Comparison of ENCODE assay signal across 8 cellular contexts in the genomic region with DNA sequence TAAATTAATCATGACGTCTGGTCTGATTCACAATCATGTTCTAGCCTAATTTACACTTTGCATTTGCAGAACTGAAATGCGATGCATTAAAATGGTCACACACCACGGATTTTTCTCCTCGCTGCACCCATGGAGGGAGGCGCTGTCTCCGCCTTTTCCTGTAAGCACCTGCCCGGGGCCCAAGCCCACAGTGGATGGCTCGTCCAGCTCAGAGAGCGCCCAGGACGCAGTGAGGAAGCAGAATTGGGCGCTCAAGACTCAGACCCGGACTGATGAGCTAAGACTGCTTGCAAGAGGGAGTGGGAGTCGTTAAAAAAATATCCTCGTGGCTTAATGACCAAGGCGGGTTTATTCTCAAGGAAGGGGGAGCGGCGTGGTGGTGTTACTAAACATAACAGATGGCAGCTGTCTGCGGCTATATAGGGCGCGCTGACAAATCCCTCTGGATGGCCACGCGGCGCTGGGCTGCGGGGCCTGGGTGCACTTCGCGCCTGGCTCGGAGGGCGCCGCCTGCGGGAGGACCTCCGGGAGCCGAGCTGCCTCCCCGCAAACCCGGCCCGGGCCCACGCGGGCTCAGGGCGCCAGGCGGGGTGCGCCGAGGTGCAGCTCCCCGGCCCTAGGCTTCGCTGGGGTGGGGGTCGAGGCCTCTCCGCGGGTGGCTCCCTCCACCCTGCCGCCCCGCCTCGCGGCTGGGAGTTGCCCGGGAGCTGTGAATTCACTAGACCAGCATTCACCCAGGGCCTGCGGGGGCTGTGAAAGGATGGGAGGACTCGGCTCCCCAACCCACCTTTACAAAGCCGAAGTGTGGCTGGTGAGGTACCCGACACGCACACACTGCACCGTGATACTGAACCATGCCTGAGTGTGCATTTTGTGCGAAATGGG.
DNase-seq lines count a peak whose midpoint lies in the region; ATAC-seq and TF ChIP-seq lines count a peak whose summit lies in the region.

No MANE protein-coding gene starts in this region.

- peak overlapping the region; percentile 86 to 99 (median 96) for H3K4me3 Mint-ChIP-seq in IgD-negative memory B cell
- peak overlapping the region; percentile 78 for H3K4me3 Mint-ChIP-seq in mesothelial cell of epicardium

- H3K9me3 ChIP-seq in tibial artery = no peaks in the 10 kb centered on the region

- peaks cover 0 to 21% (median 8%) of the 10 kb centered on the region in 4 donors for H3K4me1 ChIP-seq in tibial artery

- peak overlapping the region; percentile 63 for H3K4me3 ChIP-seq in coronary artery
- peak overlapping the region in 1 of 2 donors; percentile 19 for H3K4me3 ChIP-seq in tibial artery

- no peaks in the 10 kb centered on the region for H3K27me3 Mint-ChIP-seq in IgD-negative memory B cell
- H3K27me3 Mint-ChIP-seq in mesothelial cell of epicardium (ENCODE audit: low read depth) = peaks cover 46% of the 10 kb centered on the region

- DNase-seq in EH (ENCODE audit: low read depth) (peak; percentile 25), UCSD-AML1 (lab: John Stamatoyannopoulos, UW; ENCODE audit: unreplicated experiment) (peak; percentile 26), coronary artery (ENCODE audit: low spot score) (no peak), mesothelial cell of epicardium (ENCODE audit: low spot score in 2 of 2, unreplicated experiment in 2 of 2) (peak in 1 of 2 experiments; percentile 49), tibial artery (no peak)
- DNase-seq in stimulated activated naive CD8-positive, alpha-beta T cell treated with anti-CD3 and anti-CD28 coated beads, Interleukin-15, Interleukin-2, amounts not matched to agents 100 U/mL and 50 U/mL, for 24 hours = peak; percentile 54

- H3K27ac Mint-ChIP-seq in IgD-negative memory B cell (peak overlapping the region; percentile 8 to 94 (median 90)), mesothelial cell of epicardium (no peak overlapping the region)

- H3K36me3 Mint-ChIP-seq in IgD-negative memory B cell (peaks cover 3% of the 10 kb centered on the region), mesothelial cell of epicardium (no peaks in the 10 kb centered on the region)

- no peaks in the 10 kb centered on the region for H3K36me3 ChIP-seq in tibial artery

- H3K27ac ChIP-seq in coronary artery = no peak overlapping the region
- H3K27ac ChIP-seq in tibial artery = no peak overlapping the region

- peaks cover 0 to 25% of the 10 kb centered on the region in 2 donors for H3K27me3 ChIP-seq in tibial artery

- intact Hi-C loops in tibial artery (cut with DNase I; ENCODE audit: low total_unique reads) = no loop called here

- H3K9me3 Mint-ChIP-seq in IgD-negative memory B cell = no peaks in the 10 kb centered on the region
- no peaks in the 10 kb centered on the region for H3K9me3 Mint-ChIP-seq in mesothelial cell of epicardium

- peak; percentile 58 for ATAC-seq in GM21390 (IDR thresholded peaks at IDR 0.05; ENCODE audit: unreplicated experiment)
- ATAC-seq in stimulated activated naive CD8-positive, alpha-beta T cell treated with anti-CD3 and anti-CD28 coated beads, Interleukin-15, Interleukin-2, amounts not matched to agents 100 U/mL and 50 U/mL, for 24 hours = peak; percentile 40

- H3K4me1 Mint-ChIP-seq in IgD-negative memory B cell (peaks cover 16 to 22% (median 19%) of the 10 kb centered on the region in 3 donors), mesothelial cell of epicardium (peaks cover 13% of the 10 kb centered on the region)

- no peak for TF ChIP-seq CTCF in coronary artery (IDR thresholded peaks at IDR 0.05)
- TF ChIP-seq CTCF in mesothelial cell of epicardium (IDR thresholded peaks at IDR 0.05; ENCODE audit: unreplicated experiment) = no peak
- TF ChIP-seq CTCF in tibial artery (IDR thresholded peaks at IDR 0.05) = no peak

Comparison
In these comparisons a context has a peak if more than half of its experiments do, and no peak if none do; other contexts are left out.
1. DNase-seq: peak in EH (single experiment), UCSD-AML1 (single experiment) and stimulated activated naive CD8-positive, alpha-beta T cell treated with anti-CD3 and anti-CD28 coated beads, Interleukin-15, Interleukin-2, amounts not matched to agents 100 U/mL and 50 U/mL, for 24 hours (single experiment); none in coronary artery (single experiment) and tibial artery (0 of 2).